8 cellular contexts compared by ENCODE assay signal in the genomic region with DNA sequence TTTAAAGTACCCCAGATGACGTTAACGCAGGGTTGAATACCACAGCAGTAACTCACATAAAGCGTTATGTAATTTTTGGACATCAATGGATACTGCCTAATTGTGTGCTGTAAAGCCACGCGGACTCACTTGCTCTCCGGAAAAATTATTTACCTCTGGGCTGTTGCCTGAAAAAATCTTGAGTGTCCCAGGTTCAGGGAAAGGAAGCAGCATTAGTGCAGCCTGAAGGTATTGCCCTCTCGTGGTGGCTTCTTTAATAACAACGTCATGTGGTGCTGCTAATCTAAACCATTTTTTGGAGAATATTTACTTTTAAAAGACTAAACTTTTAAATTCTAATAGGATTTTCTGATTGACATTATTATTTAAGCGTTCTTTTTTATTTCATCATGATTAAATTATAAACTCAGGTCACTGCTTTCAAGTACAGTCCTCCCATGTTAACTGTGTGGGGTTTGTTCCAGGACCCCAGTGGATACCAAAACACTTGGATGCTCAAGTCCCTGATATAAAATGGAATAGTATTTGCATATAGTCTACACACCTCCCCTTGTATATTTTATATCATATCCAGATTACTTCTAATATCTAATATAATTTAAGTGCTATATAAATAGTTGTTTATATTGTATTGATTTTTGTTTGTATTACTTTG.
DNase-seq lines count a peak whose midpoint lies in the region; ATAC-seq and TF ChIP-seq lines count a peak whose summit lies in the region.

No MANE protein-coding gene starts in this region.

- H2BK5ac ChIP-seq in mesenchymal stem cell (ENCODE audit: low read depth, low read length, poor library complexity, severe bottlenecking): no peak overlapping the region

- no peak overlapping the region for H2BK12ac ChIP-seq in mesenchymal stem cell (ENCODE audit: low read length in 2 of 2)

- H3K9me3 ChIP-seq in osteoblast (ENCODE audit: low read depth, low read length) (no peaks in the 10 kb centered on the region), mesenchymal stem cell (ENCODE audit: control insufficient read depth, low read length) (no peaks in the 10 kb centered on the region)

- H3K4me1 ChIP-seq in osteoblast (ENCODE audit: insufficient read depth, low read length) (no peaks in the 10 kb centered on the region), mesenchymal stem cell (ENCODE audit: control insufficient read depth, insufficient read depth, low read depth, low read length) (no peaks in the 10 kb centered on the region)

- H3K36me3 ChIP-seq in osteoblast (ENCODE audit: insufficient read depth, low read length) (no peaks in the 10 kb centered on the region), mesenchymal stem cell (ENCODE audit: control insufficient read depth in 1 of 2, insufficient read depth in 2 of 2, low read depth in 1 of 2, low read length in 2 of 2) (no peaks in the 10 kb centered on the region)

- no peak overlapping the region for H4K8ac ChIP-seq in mesenchymal stem cell (ENCODE audit: low read length)

- no peak overlapping the region for H2AK5ac ChIP-seq in mesenchymal stem cell (ENCODE audit: low read length, severe bottlenecking)

- no peak overlapping the region for H3K23ac ChIP-seq in mesenchymal stem cell (ENCODE audit: low read length in 2 of 2)

- H4K91ac ChIP-seq in mesenchymal stem cell (ENCODE audit: low read length): no peak overlapping the region

- H3K18ac ChIP-seq in mesenchymal stem cell (ENCODE audit: low read depth in 1 of 2, low read length in 2 of 2): no peak overlapping the region

- WGBS in mesenchymal stem cell: 39% methylated on average over 4 of the region's 9 CpGs

- H2BK15ac ChIP-seq in mesenchymal stem cell (ENCODE audit: low read depth, poor library complexity, severe bottlenecking): no peak overlapping the region

- no peaks in the 10 kb centered on the region for H4K20me1 ChIP-seq in osteoblast (ENCODE audit: insufficient read depth, low read length)

- peak; percentile 19 for DNase-seq in NCI-H1694 treated with DMSO at 0.1 percent for 48 hours (lab: John Stamatoyannopoulos, UW)
- no peak for DNase-seq in chondrocyte (ENCODE audit: low spot score)
- DNase-seq in osteoblast (ENCODE audit: insufficient read length, low spot score, missing footprints): no peak
- no peak for DNase-seq in UCSD-AML1 (lab: John Stamatoyannopoulos, UW; ENCODE audit: unreplicated experiment)
- DNase-seq in mesenchymal stem cell: no peak
- no peak for DNase-seq in NCI-H2029 (lab: John Stamatoyannopoulos, UW)

- no peaks in the 10 kb centered on the region for H3K36me3 Mint-ChIP-seq in chondrocyte (ENCODE audit: low read depth)

- no peaks in the 10 kb centered on the region for H3K79me2 ChIP-seq in osteoblast (ENCODE audit: insufficient read depth, low read length)

- H3K4me3 ChIP-seq in osteoblast (ENCODE audit: insufficient read depth, low read length) (no peak overlapping the region), mesenchymal stem cell (ENCODE audit: insufficient read depth in 1 of 2, low read depth in 1 of 2, low read length in 2 of 2) (no peak overlapping the region)

- no peak overlapping the region for H3K4me3 Mint-ChIP-seq in chondrocyte (ENCODE audit: unreplicated experiment)

- no peaks in the 10 kb centered on the region for H3K4me1 Mint-ChIP-seq in chondrocyte (ENCODE audit: low read depth)

- TF ChIP-seq CTCF in chondrocyte (IDR thresholded peaks at IDR 0.05) (peak; percentile 78), osteoblast (IDR thresholded peaks at IDR 0.05; ENCODE audit: extremely low read depth, low read depth, low read length) (peak; percentile 50)

- no peak overlapping the region for H3K4ac ChIP-seq in mesenchymal stem cell (ENCODE audit: low read depth in 1 of 2, low read length in 2 of 2)

- no peak overlapping the region for H3K27ac Mint-ChIP-seq in chondrocyte (ENCODE audit: unreplicated experiment)

- H3K4me2 ChIP-seq in osteoblast (ENCODE audit: insufficient read depth, low read length): no peak overlapping the region
- H3K4me2 ChIP-seq in mesenchymal stem cell (ENCODE audit: low read length, poor library complexity, severe bottlenecking): no peak overlapping the region

- H3K27me3 Mint-ChIP-seq in chondrocyte (ENCODE audit: low read depth): no peaks in the 10 kb centered on the region

- no peak overlapping the region for H3K14ac ChIP-seq in mesenchymal stem cell (ENCODE audit: low read length in 2 of 2)

- no peak overlapping the region for H2BK120ac ChIP-seq in mesenchymal stem cell (ENCODE audit: low read depth, low read length)

- no peak overlapping the region for H2AFZ ChIP-seq in osteoblast (ENCODE audit: low read length)
- H2AFZ ChIP-seq in mesenchymal stem cell (ENCODE audit: low read depth, low read length): no peak overlapping the region

- no peaks in the 10 kb centered on the region for H3K9me3 Mint-ChIP-seq in chondrocyte (ENCODE audit: low read depth)

- ATAC-seq in GM18858 (IDR thresholded peaks at IDR 0.05; ENCODE audit: unreplicated experiment) (peak; percentile 51), HG03039 (IDR thresholded peaks at IDR 0.05; ENCODE audit: unreplicated experiment) (no peak)

- H3K27ac ChIP-seq in osteoblast (ENCODE audit: low read depth, low read length) (no peak overlapping the region), mesenchymal stem cell (ENCODE audit: low read length, poor library complexity, severe bottlenecking) (no peak overlapping the region)

- no peaks in the 10 kb centered on the region for H3K79me1 ChIP-seq in mesenchymal stem cell (replicated peaks; ENCODE audit: low read length, poor library complexity, severe bottlenecking)

- H3K9ac ChIP-seq in mesenchymal stem cell (ENCODE audit: low read length): no peak overlapping the region

- H3K27me3 ChIP-seq in osteoblast (ENCODE audit: insufficient read depth, low read length): no peaks in the 10 kb centered on the region
- H3K27me3 ChIP-seq in mesenchymal stem cell (ENCODE audit: control insufficient read depth in 1 of 2, insufficient read depth in 1 of 2, low read length in 2 of 2): no peaks in the 10 kb centered on the region
